8 cellular contexts compared by ENCODE assay signal in the genomic region with DNA sequence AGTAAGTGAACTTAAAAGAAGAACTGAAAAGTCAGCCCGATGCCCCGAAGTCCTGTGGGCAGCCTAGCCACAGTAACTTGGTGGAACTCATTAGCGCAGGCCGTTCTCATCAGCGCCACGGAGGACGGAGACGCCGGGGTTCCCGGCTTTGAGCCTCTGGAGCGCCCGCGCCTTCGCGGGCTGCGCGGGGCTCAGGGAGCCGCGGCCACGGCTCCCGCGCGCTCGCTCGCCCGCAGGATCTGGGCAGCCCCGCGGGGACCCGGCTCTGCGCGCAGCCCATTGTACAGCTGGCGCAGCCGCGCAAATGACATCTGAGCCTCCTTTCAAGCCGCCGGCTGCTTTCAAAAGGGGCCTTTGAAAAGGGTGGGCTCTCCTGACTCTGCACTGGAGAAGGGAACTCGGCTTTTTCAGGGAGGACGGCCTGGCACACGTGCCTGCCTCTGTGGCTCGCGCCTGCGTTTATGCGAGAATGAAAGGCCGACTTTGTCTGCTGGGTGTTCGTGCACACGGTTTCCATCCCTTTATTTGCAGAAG. TPM values are rescaled to one million over a fixed set of nuclear protein-coding genes. Genes with fewer than 3 reads are reported as not detected.
DNase-seq lines count a peak whose midpoint lies in the region; ATAC-seq and TF ChIP-seq lines count a peak whose summit lies in the region.

No MANE protein-coding gene starts in this region.

- H3K9ac ChIP-seq in neural progenitor cell, result no peak overlapping the region

- no peak for TF ChIP-seq POLR2A in esophagus muscularis mucosa (IDR thresholded peaks at IDR 0.05; ENCODE audit: low read depth)

- peaks cover 3 to 11% (median 9%) of the 10 kb centered on the region in 4 donors for H3K4me1 ChIP-seq in esophagus muscularis mucosa
- no peaks in the 10 kb centered on the region for H3K4me1 ChIP-seq in neural progenitor cell

- H3F3A ChIP-seq in neural progenitor cell (ENCODE audit: low read depth), result no peaks in the 10 kb centered on the region

- H3K27ac Mint-ChIP-seq in neural progenitor cell, result no peak overlapping the region

- H3K79me2 ChIP-seq in neural progenitor cell (ENCODE audit: low read depth), result no peaks in the 10 kb centered on the region

- no peak for ATAC-seq in HG03196 (IDR thresholded peaks at IDR 0.05; ENCODE audit: unreplicated experiment)

- H3K27ac ChIP-seq in esophagus muscularis mucosa (replicated peaks in 1 of 4), result no peak overlapping the region
- H3K27ac ChIP-seq in neural progenitor cell, result no peak overlapping the region

- peaks cover 15% of the 10 kb centered on the region for H3K4me1 Mint-ChIP-seq in neural progenitor cell

- H3K36me3 ChIP-seq in esophagus muscularis mucosa (no peaks in the 10 kb centered on the region), neural progenitor cell (no peaks in the 10 kb centered on the region)

- H3K4me3 ChIP-seq in esophagus muscularis mucosa (peak overlapping the region; percentile 41 to 58 (median 43)), neural progenitor cell (no peak overlapping the region)

- CTCF ChIA-PET in HEK293T (lab: Yijun Ruan, JAX), result no interaction called here

- no peaks in the 10 kb centered on the region for H4K20me1 ChIP-seq in neural progenitor cell (ENCODE audit: low read depth)

- DNase-seq in C1 segment of cervical spinal cord (lab: John Stamatoyannopoulos, UW) (peak in 10 of 14 donors; percentile 4 to 59 (median 40)), M059J (ENCODE audit: low read depth) (peak; percentile 14), esophagus muscularis mucosa (ENCODE audit: extremely low spot score) (no peak), neural progenitor cell (ENCODE audit: low spot score) (peak; percentile 67), HEK293T (ENCODE audit: extremely low spot score) (no peak), NCI-H187 (lab: John Stamatoyannopoulos, UW) (no peak), UCSD-AML1 (lab: John Stamatoyannopoulos, UW; ENCODE audit: unreplicated experiment) (no peak)

- H3K9me3 ChIP-seq in esophagus muscularis mucosa, result no peaks in the 10 kb centered on the region
- H3K9me3 ChIP-seq in neural progenitor cell (ENCODE audit: low read depth), result no peaks in the 10 kb centered on the region

- H3K4me2 ChIP-seq in neural progenitor cell, result no peak overlapping the region

- intact Hi-C loops in esophagus muscularis mucosa (cut with DNase I), result no loop called here

- peaks cover 3% of the 10 kb centered on the region for H3K27me3 Mint-ChIP-seq in neural progenitor cell (ENCODE audit: insufficient read depth, low read depth)

- H3K27me3 ChIP-seq in esophagus muscularis mucosa (peaks cover 0 to 40% (median 6%) of the 10 kb centered on the region in 4 donors), neural progenitor cell (no peaks in the 10 kb centered on the region)

- TF ChIP-seq EP300 in esophagus muscularis mucosa (IDR thresholded peaks at IDR 0.05), result no peak

- no peak overlapping the region for H3K4me3 Mint-ChIP-seq in neural progenitor cell

- 4% methylated on average over 28 of the region's 46 CpGs for WGBS in esophagus muscularis mucosa

- H3K9me3 Mint-ChIP-seq in neural progenitor cell, result peaks cover 5% of the 10 kb centered on the region

- TF ChIP-seq CTCF in esophagus muscularis mucosa (IDR thresholded peaks at IDR 0.05) (no peak), neural progenitor cell (IDR thresholded peaks at IDR 0.05) (no peak)

- POLR2A ChIA-PET in HEK293T (lab: Yijun Ruan, JAX), result no interaction called here

- H2AFZ ChIP-seq in neural progenitor cell (replicated peaks), result no peak overlapping the region

- no peaks in the 10 kb centered on the region for H3K36me3 Mint-ChIP-seq in neural progenitor cell

TF ChIP-seq in HEK293T, 16 proteins besides CTCF, POLR2A, EP300 and RAD21:
- TF ChIP-seq L3MBTL2 (conservative IDR thresholded peaks at IDR 0.05), result no peak
- TF ChIP-seq LEF1 (IDR thresholded peaks at IDR 0.05; ENCODE audit: borderline replicate concordance), result no peak
- no peak for TF ChIP-seq ELF4 (IDR thresholded peaks at IDR 0.05)
- no peak for TF ChIP-seq FOXK2 (IDR thresholded peaks at IDR 0.05)
- TF ChIP-seq SUZ12 (IDR thresholded peaks at IDR 0.05), result no peak
- TF ChIP-seq TARDBP (IDR thresholded peaks at IDR 0.05), result no peak
- no peak for TF ChIP-seq SP1 (IDR thresholded peaks at IDR 0.05)
- no peak for TF ChIP-seq NFRKB (IDR thresholded peaks at IDR 0.05)
- no peak for TF ChIP-seq FOXA1 (IDR thresholded peaks at IDR 0.05)
- TF ChIP-seq BHLHE40 (IDR thresholded peaks at IDR 0.05; ENCODE audit: borderline replicate concordance), result no peak
- no peak for TF ChIP-seq FOXM1 (IDR thresholded peaks at IDR 0.05; ENCODE audit: borderline replicate concordance)
- TF ChIP-seq ARNT (IDR thresholded peaks at IDR 0.05), result no peak
- no peak for TF ChIP-seq CTBP1 (IDR thresholded peaks at IDR 0.05; ENCODE audit: borderline replicate concordance)
TF ChIP-seq in HEK293T: peak in this region for 0.

RNA-seq across cellular contexts. Expression of gene TLR4, which starts 40.7 kb away (rescaled TPM):
- 12.5 and 16.9 TPM in 2 replicates for total RNA-seq in M059J (2014; rRNA removed; shearing (Covaris generic))
- 10 to 100 TPM in 3 of 4 donors, 1 to 10 TPM in 1; 9.7 to 46.7 (median 17.9) TPM for total RNA-seq in esophagus muscularis mucosa
- total RNA-seq in neural progenitor cell (ENCODE audit: low replicate concordance), result 0.22 and 0.24 TPM in 2 replicates

Comparison
In these comparisons a context has a peak if more than half of its experiments do, and no peak if none do; other contexts are left out.
1. DNase-seq: peak in C1 segment of cervical spinal cord (10 of 14), M059J (single experiment) and neural progenitor cell (single experiment); none in esophagus muscularis mucosa (single experiment), HEK293T (single experiment), NCI-H187 (0 of 2) and UCSD-AML1 (single experiment).